13 cellular contexts compared by ENCODE assay signal in genomic region chr2:159381574-159381973, GRCh38.
DNase-seq lines count a peak whose midpoint lies in the region; ATAC-seq and TF ChIP-seq lines count a peak whose summit lies in the region.
"Had no signal": no experiment of that assay in that cellular context is flagged by ENCODE, and none has a peak within 500 bp of the region (broad histone marks: within the 10 kb centered on the region; RNA-seq: fewer than 3 reads in every experiment).

No MANE protein-coding gene starts in this region.

- H3K4me1 Mint-ChIP-seq in stimulated activated naive CD8-positive, alpha-beta T cell treated with anti-CD3 and anti-CD28 coated beads, Interleukin-15, amount 100 ng/mL, for 72 hours, result no peaks in the 10 kb centered on the region
- H3K4me1 Mint-ChIP-seq: activated CD4-positive, alpha-beta T cell treated with anti-CD3 and anti-CD28 coated beads, Interleukin-2, amount 10 ng/mL, durations not matched to agents 24 days and 14 days had no signal

- DNase-seq in astrocyte of the spinal cord (ENCODE audit: low read depth, low spot score) (peak; percentile 5), iPS-NIHi11 (ENCODE audit: low spot score) (no peak), nucleus accumbens (lab: John Stamatoyannopoulos, UW) (no peak), D341Med (ENCODE audit: low spot score) (no peak)
- DNase-seq in stimulated activated naive CD8-positive, alpha-beta T cell treated with anti-CD3 and anti-CD28 coated beads, Interleukin-15, amount 100 ng/mL, for 72 hours, result no peak
- DNase-seq: activated CD4-positive, alpha-beta T cell treated with anti-CD3 and anti-CD28 coated beads, Interleukin-2, amount 10 ng/mL, durations not matched to agents 24 days and 14 days; activated naive CD4-positive, alpha-beta T cell; NCI-H146; SK-N-SH; stimulated activated naive CD4-positive, alpha-beta T cell had no signal

- no peaks in the 10 kb centered on the region for H3K27me3 Mint-ChIP-seq in stimulated activated naive CD8-positive, alpha-beta T cell treated with anti-CD3 and anti-CD28 coated beads, Interleukin-15, amount 100 ng/mL, for 72 hours
- H3K27me3 Mint-ChIP-seq: activated CD4-positive, alpha-beta T cell treated with anti-CD3 and anti-CD28 coated beads, Interleukin-2, amount 10 ng/mL, durations not matched to agents 24 days and 14 days had no signal

- no peak for TF ChIP-seq CTCF in astrocyte of the spinal cord (IDR thresholded peaks at IDR 0.05; ENCODE audit: low read depth, low read length)

- H3K36me3 ChIP-seq in BLaER1 treated with 17β-estradiol and CSF1 and Interleukin-3, amounts not matched to agents 10 nM and 100 nM, result peaks cover 6 to 79% (median 27%) of the 10 kb centered on the region in 11 experiments; a peak in 14 of 22 replicates

- no peak overlapping the region for H3K4me3 ChIP-seq in BLaER1 treated with 17β-estradiol and CSF1 and Interleukin-3, amounts not matched to agents 10 nM and 100 nM
- no peak overlapping the region for H3K4me3 ChIP-seq in astrocyte of the spinal cord (ENCODE audit: low read depth, low read length)

- H4K20me1 ChIP-seq in BLaER1 treated with 17β-estradiol and CSF1 and Interleukin-3, amounts not matched to agents 10 nM and 100 nM, result no peaks in the 10 kb centered on the region

- in situ Hi-C loops in astrocyte of the spinal cord (cut with HindIII; ENCODE audit: low sequenced_read_pairs), result no loop called here

- H3K4me3 Mint-ChIP-seq in stimulated activated naive CD8-positive, alpha-beta T cell treated with anti-CD3 and anti-CD28 coated beads, Interleukin-15, amount 100 ng/mL, for 72 hours, result no peak overlapping the region
- H3K4me3 Mint-ChIP-seq: activated CD4-positive, alpha-beta T cell treated with anti-CD3 and anti-CD28 coated beads, Interleukin-2, amount 10 ng/mL, durations not matched to agents 24 days and 14 days had no signal

- no peaks in the 10 kb centered on the region for H3K27me3 ChIP-seq in BLaER1 treated with 17β-estradiol and CSF1 and Interleukin-3, amounts not matched to agents 10 nM and 100 nM

- peak overlapping the region; percentile 11 to 62 (median 35); a peak in 17 of 22 replicates for H3K4me2 ChIP-seq in BLaER1 treated with 17β-estradiol and CSF1 and Interleukin-3, amounts not matched to agents 10 nM and 100 nM
- H3K4me2 ChIP-seq: SK-N-SH had no signal

- no peak overlapping the region for H3K9ac ChIP-seq in BLaER1 treated with 17β-estradiol and CSF1 and Interleukin-3, amounts not matched to agents 10 nM and 100 nM
- H3K9ac ChIP-seq: SK-N-SH had no signal

- H3K4me1 ChIP-seq in BLaER1 treated with 17β-estradiol and CSF1 and Interleukin-3, amounts not matched to agents 10 nM and 100 nM, result peaks cover 8 to 22% (median 12%) of the 10 kb centered on the region in 10 experiments

- no peak overlapping the region for H3K27ac Mint-ChIP-seq in stimulated activated naive CD8-positive, alpha-beta T cell treated with anti-CD3 and anti-CD28 coated beads, Interleukin-15, amount 100 ng/mL, for 72 hours
- H3K27ac Mint-ChIP-seq: activated CD4-positive, alpha-beta T cell treated with anti-CD3 and anti-CD28 coated beads, Interleukin-2, amount 10 ng/mL, durations not matched to agents 24 days and 14 days had no signal

- no peaks in the 10 kb centered on the region for H3K9me3 Mint-ChIP-seq in stimulated activated naive CD8-positive, alpha-beta T cell treated with anti-CD3 and anti-CD28 coated beads, Interleukin-15, amount 100 ng/mL, for 72 hours
- H3K9me3 Mint-ChIP-seq: activated CD4-positive, alpha-beta T cell treated with anti-CD3 and anti-CD28 coated beads, Interleukin-2, amount 10 ng/mL, durations not matched to agents 24 days and 14 days had no signal

- H3K27ac ChIP-seq in BLaER1 treated with 17β-estradiol and CSF1 and Interleukin-3, amounts not matched to agents 10 nM and 100 nM, result peak overlapping the region in 2 of 11 experiments; percentile 33 to 34; a peak in 2 of 22 replicates

- no peaks in the 10 kb centered on the region for H3K9me3 ChIP-seq in BLaER1 treated with 17β-estradiol and CSF1 and Interleukin-3, amounts not matched to agents 10 nM and 100 nM (replicated peaks in 1 of 11)
- H3K9me3 ChIP-seq: SK-N-SH had no signal

- ATAC-seq in GM21367 (IDR thresholded peaks at IDR 0.05; ENCODE audit: unreplicated experiment), result peak; percentile 46
- peak; percentile 77 for ATAC-seq in HG03378 (IDR thresholded peaks at IDR 0.05; ENCODE audit: unreplicated experiment)
- no peak for ATAC-seq in stimulated activated naive CD8-positive, alpha-beta T cell treated with anti-CD3 and anti-CD28 coated beads, Interleukin-15, amount 100 ng/mL, for 72 hours
